Comparison of ENCODE assay signal across 11 cellular contexts in genomic region chr20:49687595-49688567, GRCh38. TPM values are rescaled to one million over a fixed set of nuclear protein-coding genes. Genes with fewer than 3 reads are reported as not detected.
DNase-seq lines count a peak whose midpoint lies in the region; ATAC-seq and TF ChIP-seq lines count a peak whose summit lies in the region.
"Had no signal": no experiment of that assay in that cellular context is flagged by ENCODE, and none has a peak within 500 bp of the region (broad histone marks: within the 10 kb centered on the region; RNA-seq: fewer than 3 reads in every experiment).

No MANE protein-coding gene starts in this region.

- peak overlapping the region; percentile 79 for H3K27ac Mint-ChIP-seq in endodermal cell
- no peak overlapping the region for H3K27ac Mint-ChIP-seq in activated CD8-positive, alpha-beta T cell treated with anti-CD3 and anti-CD28 coated beads, Interleukin-2, amount 10 ng/mL, durations not matched to agents 7 days and 5 days
- no peak overlapping the region for H3K27ac Mint-ChIP-seq in stimulated activated naive CD8-positive, alpha-beta T cell treated with anti-CD3 and anti-CD28 coated beads, Interleukin-15, amount 100 ng/mL, for 72 hours

- no peaks in the 10 kb centered on the region for H3K27me3 ChIP-seq in PC-9 (ENCODE audit: insufficient read depth, low read depth)
- no peaks in the 10 kb centered on the region for H3K27me3 ChIP-seq in endodermal cell (ENCODE audit: control insufficient read depth, insufficient read depth, low read length, poor library complexity, severe bottlenecking)
- H3K27me3 ChIP-seq: left lung had no signal

- H3K4me3 ChIP-seq in GM08714 (ENCODE audit: low read length) (peak overlapping the region; percentile 9; the same call in 1 of the 2 replicates), PC-9 (no peak overlapping the region), endodermal cell (ENCODE audit: low read length) (peak overlapping the region; percentile 66)
- H3K4me3 ChIP-seq: left lung had no signal

- POLR2A ChIA-PET in PC-9 (lab: Charles Lee; ENCODE audit: unreplicated experiment), result interaction anchor here (0.5 kb wide), 1 partner anchor 27 kb away, joined by 8 read pairs; no protein-coding TSS in a partner anchor
- POLR2A ChIA-PET in activated CD8-positive, alpha-beta T cell treated with anti-CD3 and anti-CD28 coated beads, Interleukin-2, amount 10 ng/mL, durations not matched to agents 7 days and 5 days (lab: Charles Lee), result interaction anchor here (0.7 kb wide), 1 partner anchor 271 kb away, joined by 3 read pairs; no protein-coding TSS in a partner anchor

- no peak for DNase-seq in PC-9
- peak; percentile 66 for DNase-seq in endodermal cell
- peak; percentile 55 for DNase-seq in pons (ENCODE audit: low spot score)
- no peak for DNase-seq in activated CD8-positive, alpha-beta T cell treated with anti-CD3 and anti-CD28 coated beads, Interleukin-2, amount 10 ng/mL, durations not matched to agents 7 days and 5 days
- no peak for DNase-seq in KG1 (lab: John Stamatoyannopoulos, UW)
- no peak for DNase-seq in DMS 273 (lab: John Stamatoyannopoulos, UW; ENCODE audit: unreplicated experiment)
- DNase-seq in stimulated activated naive CD8-positive, alpha-beta T cell treated with anti-CD3 and anti-CD28 coated beads, Interleukin-15, amount 100 ng/mL, for 72 hours, result no peak
- DNase-seq: COR-L47, left lung, right cardiac atrium had no signal

- H3K27ac ChIP-seq in PC-9, result peak overlapping the region; percentile 37
- peak overlapping the region; percentile 73 for H3K27ac ChIP-seq in endodermal cell (ENCODE audit: low read depth, low read length)

- peak overlapping the region; percentile 22 for H3K4me3 Mint-ChIP-seq in endodermal cell
- H3K4me3 Mint-ChIP-seq in activated CD8-positive, alpha-beta T cell treated with anti-CD3 and anti-CD28 coated beads, Interleukin-2, amount 10 ng/mL, durations not matched to agents 7 days and 5 days, result no peak overlapping the region
- H3K4me3 Mint-ChIP-seq in stimulated activated naive CD8-positive, alpha-beta T cell treated with anti-CD3 and anti-CD28 coated beads, Interleukin-15, amount 100 ng/mL, for 72 hours, result no peak overlapping the region

- H3K9ac ChIP-seq in endodermal cell (ENCODE audit: extremely low read depth, low read length, poor library complexity, severe bottlenecking), result no peak overlapping the region

- H3K4me2 ChIP-seq in PC-9, result no peak overlapping the region

- WGBS in endodermal cell (ENCODE audit: insufficient coverage in 1 of 2, insufficient read length in 1 of 2), 2 experiments, result 39 to 47% methylated on average over 3 to 4 of the region's 4 CpGs

- H3K4me1 ChIP-seq in PC-9 (replicated peaks; ENCODE audit: insufficient read depth) (peaks cover 98% of the 10 kb centered on the region), endodermal cell (ENCODE audit: control insufficient read depth, insufficient read depth, low read length) (peaks cover 21% of the 10 kb centered on the region)

- no peak overlapping the region for H2AFZ ChIP-seq in PC-9

- H3K4me1 Mint-ChIP-seq in endodermal cell, result peaks cover 62% of the 10 kb centered on the region
- peaks cover 27% of the 10 kb centered on the region for H3K4me1 Mint-ChIP-seq in activated CD8-positive, alpha-beta T cell treated with anti-CD3 and anti-CD28 coated beads, Interleukin-2, amount 10 ng/mL, durations not matched to agents 7 days and 5 days (ENCODE audit: low read depth)
- H3K4me1 Mint-ChIP-seq in stimulated activated naive CD8-positive, alpha-beta T cell treated with anti-CD3 and anti-CD28 coated beads, Interleukin-15, amount 100 ng/mL, for 72 hours, result peaks cover 33% of the 10 kb centered on the region

- peaks cover 58% of the 10 kb centered on the region for H3K36me3 ChIP-seq in PC-9 (ENCODE audit: low read depth)
- H3K36me3 ChIP-seq in endodermal cell (ENCODE audit: control insufficient read depth, insufficient read depth, low read length), result no peaks in the 10 kb centered on the region
- H3K36me3 ChIP-seq: left lung had no signal

- H3F3A ChIP-seq in PC-9 (ENCODE audit: insufficient read depth, low read depth), result peaks cover 90% of the 10 kb centered on the region

- H3K79me2 ChIP-seq in PC-9 (ENCODE audit: low read depth), result peaks cover 100% of the 10 kb centered on the region

- intact Hi-C loops in PC-9 (cut with micrococcal nuclease; ENCODE audit: unreplicated experiment), result no loop called here

- no peak for TF ChIP-seq CTCF in PC-9 (conservative IDR thresholded peaks at IDR 0.05)
- no peak for TF ChIP-seq CTCF in endodermal cell (conservative IDR thresholded peaks at IDR 0.05)

- H3K9me2 ChIP-seq in PC-9 (ENCODE audit: insufficient read depth), result no peaks in the 10 kb centered on the region

- peaks cover 9% of the 10 kb centered on the region for H3K36me3 Mint-ChIP-seq in endodermal cell (ENCODE audit: low read depth)
- peaks cover 4% of the 10 kb centered on the region for H3K36me3 Mint-ChIP-seq in activated CD8-positive, alpha-beta T cell treated with anti-CD3 and anti-CD28 coated beads, Interleukin-2, amount 10 ng/mL, durations not matched to agents 7 days and 5 days (ENCODE audit: low read depth)

- no TSS peak for BruUV-seq in PC-9 (replicated peaks; lab: Mats Ljungman, UMichigan)

- H3K9me3 ChIP-seq in PC-9 (ENCODE audit: insufficient read depth, low read depth), result no peaks in the 10 kb centered on the region
- H3K9me3 ChIP-seq in endodermal cell (ENCODE audit: control insufficient read depth, low read length), result no peaks in the 10 kb centered on the region
- H3K9me3 ChIP-seq: left lung had no signal

- no peaks in the 10 kb centered on the region for H3K27me3 Mint-ChIP-seq in endodermal cell (ENCODE audit: insufficient read depth)
- no peaks in the 10 kb centered on the region for H3K27me3 Mint-ChIP-seq in activated CD8-positive, alpha-beta T cell treated with anti-CD3 and anti-CD28 coated beads, Interleukin-2, amount 10 ng/mL, durations not matched to agents 7 days and 5 days (ENCODE audit: low read depth)
- H3K27me3 Mint-ChIP-seq in stimulated activated naive CD8-positive, alpha-beta T cell treated with anti-CD3 and anti-CD28 coated beads, Interleukin-15, amount 100 ng/mL, for 72 hours, result no peaks in the 10 kb centered on the region

- CTCF ChIA-PET in PC-9 (lab: Charles Lee), result no interaction called here
- CTCF ChIA-PET in activated CD8-positive, alpha-beta T cell treated with anti-CD3 and anti-CD28 coated beads, Interleukin-2, amount 10 ng/mL, durations not matched to agents 7 days and 5 days (lab: Charles Lee), result no interaction called here

- peaks cover 19% of the 10 kb centered on the region for H4K20me1 ChIP-seq in PC-9 (ENCODE audit: insufficient read depth)

- ATAC-seq in activated CD8-positive, alpha-beta T cell treated with anti-CD3 and anti-CD28 coated beads, Interleukin-2, amount 10 ng/mL, durations not matched to agents 7 days and 5 days, result no peak
- ATAC-seq in stimulated activated naive CD8-positive, alpha-beta T cell treated with anti-CD3 and anti-CD28 coated beads, Interleukin-15, amount 100 ng/mL, for 72 hours, result no peak
- ATAC-seq: left lung, right cardiac atrium had no signal

- H3K9me3 Mint-ChIP-seq in endodermal cell, result no peaks in the 10 kb centered on the region
- H3K9me3 Mint-ChIP-seq in activated CD8-positive, alpha-beta T cell treated with anti-CD3 and anti-CD28 coated beads, Interleukin-2, amount 10 ng/mL, durations not matched to agents 7 days and 5 days (ENCODE audit: insufficient read depth), result no peaks in the 10 kb centered on the region
- no peaks in the 10 kb centered on the region for H3K9me3 Mint-ChIP-seq in stimulated activated naive CD8-positive, alpha-beta T cell treated with anti-CD3 and anti-CD28 coated beads, Interleukin-15, amount 100 ng/mL, for 72 hours

RNA-seq across cellular contexts. Expression of gene B4GALT5, which starts 25.8 kb away (rescaled TPM):
- 61.7 and 63.1 TPM in 2 replicates for total RNA-seq in PC-9 (2021)
- total RNA-seq in endodermal cell, result 10 to 100 TPM; 57.0 to 58.8 TPM
- polyA plus RNA-seq in endodermal cell (2013, experiment 1 of 2), result 41.0 TPM
- 35.9 TPM for polyA plus RNA-seq in endodermal cell (2013, experiment 2 of 2)
- total RNA-seq in activated CD8-positive, alpha-beta T cell treated with anti-CD3 and anti-CD28 coated beads, Interleukin-2, amount 10 ng/mL, durations not matched to agents 7 days and 5 days, result 10 to 100 TPM; 13.3 to 13.4 TPM

Comparison
In these comparisons a context has a peak if more than half of its experiments do, and no peak if none do; other contexts are left out.
1. DNase-seq: peak in endodermal cell (single experiment) and pons (single experiment); none in PC-9 (0 of 2), activated CD8-positive, alpha-beta T cell treated with anti-CD3 and anti-CD28 coated beads, Interleukin-2, amount 10 ng/mL, durations not matched to agents 7 days and 5 days (single experiment), KG1 (single experiment), DMS 273 (single experiment) and stimulated activated naive CD8-positive, alpha-beta T cell treated with anti-CD3 and anti-CD28 coated beads, Interleukin-15, amount 100 ng/mL, for 72 hours (0 of 2).